ENCODE assay signal across 30 cellular contexts in the genomic region with DNA sequence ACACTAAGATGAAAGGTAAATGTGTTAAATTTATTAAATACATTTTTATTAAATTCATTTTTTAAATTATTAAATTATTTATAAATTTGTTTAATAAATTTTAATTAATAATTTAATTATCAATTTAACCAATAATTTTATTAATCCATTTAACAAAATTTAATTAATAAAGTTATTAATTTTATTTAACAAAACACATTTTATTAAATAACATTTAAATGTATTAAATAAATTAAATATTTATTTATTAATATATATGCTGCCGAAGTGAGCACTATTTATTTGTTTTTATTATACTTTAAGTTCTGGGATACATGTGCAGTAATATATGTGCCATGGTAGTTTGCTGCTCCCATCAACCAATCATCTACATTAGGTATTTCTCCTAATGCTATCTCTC.
"Had no signal": no experiment of that assay in that cellular context is flagged by ENCODE, and none has a peak within 500 bp of the region (broad histone marks: within the 10 kb centered on the region; RNA-seq: fewer than 3 reads in every experiment).

No MANE protein-coding gene starts in this region.

- H3K4me3 ChIP-seq: gastroesophageal sphincter, heart right ventricle, hepatocyte had no signal

- DNase-seq: activated B cell treated with CpG ODN at 0.5 μM for 24 hours; activated CD4-positive, alpha-beta T cell treated with anti-CD3 and anti-CD28 coated beads for 48 hours; activated CD4-positive, alpha-beta T cell treated with anti-CD3 and anti-CD28 coated beads, Interleukin-2, amount 50 U/mL, for 1 hour; activated CD4-positive, alpha-beta T cell treated with anti-CD3 and anti-CD28 coated beads, Interleukin-2, amount 50 U/mL, for 48 hours; activated CD8-positive, alpha-beta memory T cell treated with anti-CD3 and anti-CD28 coated beads for 24 hours; activated CD8-positive, alpha-beta T cell treated with anti-CD3 and anti-CD28 coated beads for 36 hours; activated effector memory CD4-positive, alpha-beta T cell treated with Interleukin-2 at 50 U/mL for 16 hours; activated gamma-delta T cell treated with Interleukin-2 at 50 U/mL for 16 hours; activated naive CD4-positive, alpha-beta T cell treated with anti-CD3 and anti-CD28 coated beads, Interleukin-2, amount 50 U/mL, for 16 hours; activated naive CD4-positive, alpha-beta T cell treated with Interleukin-2 at 50 U/mL for 16 hours; activated T-cell treated with anti-CD3 and anti-CD28 coated beads, Interleukin-2, amount 50 U/mL, for 4 hours; amniotic stem cell; anterior cingulate cortex; brain microvascular endothelial cell; cortex of kidney; dermis blood vessel endothelial cell; effector CD4-positive, alpha-beta T cell; effector memory CD8-positive, alpha-beta T cell; foreskin fibroblast; heart right ventricle; T-helper 2 cell had no signal

- FAIRE-seq: astrocyte, bronchial epithelial cell, endothelial cell of umbilical vein had no signal

- H3K36me3 ChIP-seq: brain microvascular endothelial cell, gastroesophageal sphincter, heart right ventricle had no signal

- H3K27ac ChIP-seq: brain microvascular endothelial cell, epithelial cell of prostate, gastroesophageal sphincter, heart right ventricle, hepatocyte, VCaP had no signal

- H3K4me1 ChIP-seq: gastroesophageal sphincter, heart right ventricle had no signal

- ATAC-seq: activated CD4-positive, CD25-positive, alpha-beta regulatory T cell treated with anti-CD3 and anti-CD28 coated beads, Interleukin-2, amount 50 U/mL, for 24 hours; activated CD8-positive, alpha-beta T cell treated with anti-CD3 and anti-CD28 coated beads for 36 hours; activated T-cell treated with anti-CD3 and anti-CD28 coated beads, Interleukin-2, amount 50 U/mL, for 4 hours; activated T-helper 17 cell treated with anti-CD3 and anti-CD28 coated beads, Interleukin-2, amount 50 U/mL, for 72 hours; effector memory CD8-positive, alpha-beta T cell; gastroesophageal sphincter; heart right ventricle had no signal
